19 cellular contexts compared by ENCODE assay signal in genomic region chr14:102326583-102326982, GRCh38. TPM values are rescaled to one million over a fixed set of nuclear protein-coding genes. Genes with fewer than 3 reads are reported as not detected.
DNase-seq lines count a peak whose midpoint lies in the region; ATAC-seq, FAIRE-seq and TF ChIP-seq lines count a peak whose summit lies in the region.
"Had no signal": no experiment of that assay in that cellular context is flagged by ENCODE, and none has a peak within 500 bp of the region (broad histone marks: within the 10 kb centered on the region; RNA-seq: fewer than 3 reads in every experiment).

No MANE protein-coding gene starts in this region.

- H3K9me3 ChIP-seq in HepG2 (ENCODE audit: low read length) (no peaks in the 10 kb centered on the region), right lobe of liver (no peaks in the 10 kb centered on the region), sigmoid colon (no peaks in the 10 kb centered on the region)
- H3K9me3 ChIP-seq: HAP-1 had no signal

- H3K4me2 ChIP-seq in HepG2 (ENCODE audit: low read depth, low read length) (no peak overlapping the region), mesendoderm (ENCODE audit: low read length) (no peak overlapping the region)

- H3K36me3 Mint-ChIP-seq in nephron progenitor cell (ENCODE audit: low read depth), result peaks cover 25% of the 10 kb centered on the region

- no peak overlapping the region for H2AK5ac ChIP-seq in mesendoderm (ENCODE audit: low read length)

- WGBS in HepG2 (ENCODE audit: low lambda C conversion rate), result 100% methylated on average over 14 of the region's 14 CpGs
- 94% methylated on average over 7 of the region's 14 CpGs for WGBS in right lobe of liver (ENCODE audit: insufficient coverage, low coverage, low lambda C conversion rate, missing lambda C conversion rate)
- 95 to 97% methylated on average over 14 of the region's 14 CpGs for WGBS in sigmoid colon, 2 donors
- no CpG with 5 or more reads among the region's 14 CpGs for WGBS in mesendoderm (ENCODE audit: extremely low coverage, insufficient coverage, low lambda C conversion rate)

- no peaks in the 10 kb centered on the region for H3K27me3 ChIP-seq in HepG2 (ENCODE audit: control insufficient read depth in 1 of 2, insufficient read depth in 2 of 2, low read length in 2 of 2)
- H3K27me3 ChIP-seq in right lobe of liver, result no peaks in the 10 kb centered on the region
- no peaks in the 10 kb centered on the region for H3K27me3 ChIP-seq in sigmoid colon
- no peaks in the 10 kb centered on the region for H3K27me3 ChIP-seq in mesendoderm (ENCODE audit: insufficient read depth, low read length, poor library complexity)

- H3K56ac ChIP-seq in mesendoderm (ENCODE audit: low read length), result no peak overlapping the region

- H3K36me3 ChIP-seq in HepG2 (replicated peaks in 1 of 2; ENCODE audit: control insufficient read depth in 1 of 2, insufficient read depth in 2 of 2, low read length in 2 of 2) (peaks cover 2% of the 10 kb centered on the region in 2 experiments; a peak in 3 of 5 replicates), right lobe of liver (peaks cover 0 to 10% (median 0%) of the 10 kb centered on the region in 4 donors), sigmoid colon (peaks cover 0 to 20% (median 3%) of the 10 kb centered on the region in 4 donors), mesendoderm (ENCODE audit: control insufficient read depth, insufficient read depth, low read length) (no peaks in the 10 kb centered on the region)

- H3K27me3 Mint-ChIP-seq in nephron progenitor cell (ENCODE audit: low read depth, poor library complexity), result no peaks in the 10 kb centered on the region
- H3K27me3 Mint-ChIP-seq: CD4-positive, alpha-beta memory T cell had no signal

- TF ChIP-seq POLR2A in HepG2 (IDR thresholded peaks at IDR 0.05; ENCODE audit: insufficient read depth in 1 of 2, low read depth in 2 of 2, low read length in 2 of 2) (no peak), right lobe of liver (IDR thresholded peaks at IDR 0.05) (no peak), sigmoid colon (IDR thresholded peaks at IDR 0.05) (no peak)

- no peak overlapping the region for H2AFZ ChIP-seq in HepG2 (ENCODE audit: low read length)

- H2BK120ac ChIP-seq in mesendoderm (ENCODE audit: low read depth, low read length), result no peak overlapping the region

- CTCF ChIA-PET in HepG2 (lab: Yijun Ruan, JAX; ENCODE audit: low intra/inter-chr PET ratio, low total read pairs), result no interaction called here

- no peak overlapping the region for H4K5ac ChIP-seq in mesendoderm (ENCODE audit: low read length)

- H4K8ac ChIP-seq in mesendoderm (ENCODE audit: low read depth, low read length), result no peak overlapping the region

- no peak overlapping the region for H3K4ac ChIP-seq in mesendoderm (ENCODE audit: low read depth, low read length)

- H3K9ac ChIP-seq in HepG2 (ENCODE audit: insufficient read depth, low read depth, low read length), result no peak overlapping the region
- H3K9ac ChIP-seq in mesendoderm (ENCODE audit: low read length), result no peak overlapping the region

- intact Hi-C loops in HepG2 (cut with micrococcal nuclease; ENCODE audit: unreplicated experiment) (no loop called here), right lobe of liver (cut with DNase I) (no loop called here), sigmoid colon (cut with DNase I) (no loop called here)

- H3K4me1 ChIP-seq in HepG2 (ENCODE audit: insufficient read depth, low read length), result peaks cover 33% of the 10 kb centered on the region
- H3K4me1 ChIP-seq in right lobe of liver, result peaks cover 0 to 8% (median 0%) of the 10 kb centered on the region in 4 donors
- peaks cover 0 to 6% (median 0%) of the 10 kb centered on the region in 4 donors for H3K4me1 ChIP-seq in sigmoid colon
- no peaks in the 10 kb centered on the region for H3K4me1 ChIP-seq in mesendoderm (ENCODE audit: control insufficient read depth, low read depth, low read length)
- H3K4me1 ChIP-seq: HAP-1 had no signal

- TF ChIP-seq EP300 in HepG2 (IDR thresholded peaks at IDR 0.05; ENCODE audit: low read depth in 2 of 2, low read length in 2 of 2), result no peak
- TF ChIP-seq EP300 in HepG2 (CRISPR knock-in tag; IDR thresholded peaks at IDR 0.05; ENCODE audit: borderline replicate concordance), result no peak
- TF ChIP-seq EP300 in sigmoid colon (IDR thresholded peaks at IDR 0.05), result no peak

- peak overlapping the region; percentile 45 for H3K27ac Mint-ChIP-seq in nephron progenitor cell
- H3K27ac Mint-ChIP-seq: HFFc6 had no signal

- no peak for TF ChIP-seq RAD21 in HepG2 (CRISPR knock-in tag; IDR thresholded peaks at IDR 0.05)

- H3K18ac ChIP-seq in mesendoderm (ENCODE audit: low read length), result no peak overlapping the region

- H3K27ac ChIP-seq in HepG2 (ENCODE audit: extremely low read length, insufficient read depth, low read length) (no peak overlapping the region), right lobe of liver (no peak overlapping the region), sigmoid colon (no peak overlapping the region), mesendoderm (ENCODE audit: low read depth, low read length) (no peak overlapping the region)

- no peaks in the 10 kb centered on the region for H3K79me1 ChIP-seq in mesendoderm (ENCODE audit: low read length)

- H3K4me3 ChIP-seq in HepG2 (replicated peaks in 1 of 3; ENCODE audit: insufficient read depth in 1 of 3, low read depth in 2 of 3, low read length in 3 of 3), result no peak overlapping the region
- no peak overlapping the region for H3K4me3 ChIP-seq in right lobe of liver
- H3K4me3 ChIP-seq in sigmoid colon, result no peak overlapping the region
- no peak overlapping the region for H3K4me3 ChIP-seq in mesendoderm (ENCODE audit: low read length)
- H3K4me3 ChIP-seq: HAP-1 had no signal

- ATAC-seq in HepG2 (no peak), right lobe of liver (no peak)

- peaks cover 9% of the 10 kb centered on the region for H3K4me1 Mint-ChIP-seq in nephron progenitor cell

- H3K9me3 Mint-ChIP-seq in nephron progenitor cell, result no peaks in the 10 kb centered on the region
- H3K9me3 Mint-ChIP-seq: CD4-positive, alpha-beta memory T cell; HFFc6 had no signal

- no TSS peak for BruUV-seq in HepG2 (replicated peaks; lab: Mats Ljungman, UMichigan)

- no peak overlapping the region for H3K23ac ChIP-seq in mesendoderm (ENCODE audit: low read length)

- no peaks in the 10 kb centered on the region for H3K79me2 ChIP-seq in HepG2 (ENCODE audit: insufficient read depth, low read length)
- H3K79me2 ChIP-seq in mesendoderm (ENCODE audit: control insufficient read depth, insufficient read depth, low read length), result no peaks in the 10 kb centered on the region

- no peak overlapping the region for H3K4me3 Mint-ChIP-seq in nephron progenitor cell
- H3K4me3 Mint-ChIP-seq: CD4-positive, alpha-beta memory T cell; HFFc6 had no signal

- DNase-seq in HepG2 (ENCODE audit: low spot score) (no peak), right lobe of liver (no peak), nephron progenitor cell (no peak), sigmoid colon (peak; percentile 56), mesendoderm (no peak), NOMO-1 treated with DMSO at 0.1 percent for 48 hours (lab: John Stamatoyannopoulos, UW; ENCODE audit: unreplicated experiment) (no peak)
- DNase-seq: C1 segment of cervical spinal cord; Calu3; CD4-positive, alpha-beta memory T cell; COR-L47; DMS53; DMS79 treated with DMSO at 0.1 percent for 48 hours; GF-D8; GOT3; HFFc6 had no signal

- no peaks in the 10 kb centered on the region for H4K20me1 ChIP-seq in HepG2 (ENCODE audit: insufficient read depth, low read length)

- no peak overlapping the region for H2BK5ac ChIP-seq in mesendoderm (ENCODE audit: low read length)

- no peak for TF ChIP-seq CTCF in HepG2 (CRISPR knock-in tag; IDR thresholded peaks at IDR 0.05)
- TF ChIP-seq CTCF in right lobe of liver (IDR thresholded peaks at IDR 0.05), result no peak
- TF ChIP-seq CTCF in nephron progenitor cell (IDR thresholded peaks at IDR 0.05), result no peak
- no peak for TF ChIP-seq CTCF in sigmoid colon (IDR thresholded peaks at IDR 0.05)

- in situ Hi-C loops in HepG2 (cut with HindIII; ENCODE audit: extremely low pct_ligation_motif_present, low pct_unique_long_range_greater_than_20kb), result no loop called here

- POLR2A ChIA-PET in HepG2 (lab: Yijun Ruan, JAX), result no interaction called here

- no peak for FAIRE-seq in HepG2 (lab: Jason Lieb, UNC)
- FAIRE-seq: GM12891, GM18507, H54 had no signal

- no peak overlapping the region for H2BK15ac ChIP-seq in mesendoderm (replicated peaks; ENCODE audit: low read depth)

RNA-seq across cellular contexts. Expression of gene ZNF839, which starts 7.0 kb away (rescaled TPM):
- total RNA-seq in HepG2 (2016; rRNA removed; fragmentation: Illumina TruSeq; extraction: Trizol), result 8.2 and 12.8 TPM in 2 replicates
- total RNA-seq in HepG2 (2016; cell fraction: cytosol; rRNA removed; fragmentation: Illumina TruSeq; extraction: Trizol; ENCODE audit: low read depth), result 9.1 and 10.6 TPM in 2 replicates
- total RNA-seq in HepG2 (2016; cell fraction: insoluble cytoplasmic fraction; rRNA removed; fragmentation: Illumina TruSeq; extraction: Trizol), result 8.4 and 10.7 TPM in 2 replicates
- total RNA-seq in HepG2 (2016; cell fraction: membrane; rRNA removed; fragmentation: Illumina TruSeq; extraction: Trizol), result 9.6 and 11.1 TPM in 2 replicates
- total RNA-seq in HepG2 (2016; cell fraction: nucleus; rRNA removed; fragmentation: Illumina TruSeq; extraction: Trizol), result 11.5 and 11.8 TPM in 2 replicates
- polyA plus RNA-seq in HepG2 (2011; rRNA removed), result 9.3 and 11.1 TPM in 2 replicates
- 5.1 and 6.1 TPM in 2 replicates for polyA plus RNA-seq in HepG2 (2011; cell fraction: cytosol; rRNA removed)
- 26.5 and 27.5 TPM in 2 replicates for polyA plus RNA-seq in HepG2 (2011; cell fraction: nucleus; rRNA removed)
- polyA plus RNA-seq in HepG2 (2012), result 4.2 and 5.2 TPM in 2 replicates
- polyA plus RNA-seq in HepG2 (2016; cell fraction: cytosol; fragmentation: Illumina TruSeq; extraction: Trizol; ENCODE audit: low read depth), result 1.3 and 1.6 TPM in 2 replicates
- polyA plus RNA-seq in HepG2 (2016; cell fraction: insoluble cytoplasmic fraction; fragmentation: Illumina TruSeq; extraction: Trizol; ENCODE audit: low read depth), result 5.7 and 6.5 TPM in 2 replicates
- polyA plus RNA-seq in HepG2 (2016; cell fraction: membrane; fragmentation: Illumina TruSeq; extraction: Trizol; ENCODE audit: low read depth), result 3.0 and 4.1 TPM in 2 replicates
- polyA plus RNA-seq in HepG2 (2016; cell fraction: nucleus; fragmentation: Illumina TruSeq; extraction: Trizol; ENCODE audit: insufficient read depth, low read depth), result 33.2 and 35.7 TPM in 2 replicates
- polyA minus RNA-seq in HepG2 (2011; rRNA and poly(A)+ RNA removed; ENCODE audit: low replicate concordance), result 7.4 and 14.9 TPM in 2 replicates
- 4.6 and 4.8 TPM in 2 replicates for polyA minus RNA-seq in HepG2 (2011; cell fraction: cytosol; rRNA and poly(A)+ RNA removed)
- 11.6 and 11.8 TPM in 2 replicates for polyA minus RNA-seq in HepG2 (2011; cell fraction: nucleus; rRNA and poly(A)+ RNA removed)
- total RNA-seq in right lobe of liver, result 1 to 10 TPM; 3.6 to 8.7 (median 5.9) TPM
- 10 to 100 TPM in 1 of 4 donors, 1 to 10 TPM in 3; 5.7 to 12.2 (median 8.2) TPM for total RNA-seq in sigmoid colon
- polyA plus RNA-seq in sigmoid colon, result 1 to 10 TPM; 4.6 to 9.3 (median 6.0) TPM
- 5.3 TPM for polyA plus RNA-seq in mesendoderm (2013, experiment 1 of 2)
- polyA plus RNA-seq in mesendoderm (2013, experiment 2 of 2), result 5.9 TPM

RNA-seq across cellular contexts. Expression of gene MOK, which starts 21.6 kb away (rescaled TPM):
- 11.8 and 15.3 TPM in 2 replicates for total RNA-seq in HepG2 (2016; rRNA removed; fragmentation: Illumina TruSeq; extraction: Trizol)
- total RNA-seq in HepG2 (2016; cell fraction: cytosol; rRNA removed; fragmentation: Illumina TruSeq; extraction: Trizol; ENCODE audit: low read depth), result 7.0 and 12.1 TPM in 2 replicates
- 10.5 and 15.8 TPM in 2 replicates for total RNA-seq in HepG2 (2016; cell fraction: insoluble cytoplasmic fraction; rRNA removed; fragmentation: Illumina TruSeq; extraction: Trizol)
- 15.2 and 16.8 TPM in 2 replicates for total RNA-seq in HepG2 (2016; cell fraction: membrane; rRNA removed; fragmentation: Illumina TruSeq; extraction: Trizol)
- total RNA-seq in HepG2 (2016; cell fraction: nucleus; rRNA removed; fragmentation: Illumina TruSeq; extraction: Trizol), result 26.0 and 26.9 TPM in 2 replicates
- polyA plus RNA-seq in HepG2 (2011; rRNA removed), result 16.9 and 17.6 TPM in 2 replicates
- 10.7 and 15.6 TPM in 2 replicates for polyA plus RNA-seq in HepG2 (2011; cell fraction: cytosol; rRNA removed)
- 56.1 and 57.8 TPM in 2 replicates for polyA plus RNA-seq in HepG2 (2011; cell fraction: nucleus; rRNA removed)
- 7.0 and 8.7 TPM in 2 replicates for polyA plus RNA-seq in HepG2 (2012)
- 13.9 and 14.7 TPM in 2 replicates for polyA plus RNA-seq in HepG2 (2016; cell fraction: cytosol; fragmentation: Illumina TruSeq; extraction: Trizol; ENCODE audit: low read depth)
- polyA plus RNA-seq in HepG2 (2016; cell fraction: insoluble cytoplasmic fraction; fragmentation: Illumina TruSeq; extraction: Trizol; ENCODE audit: low read depth), result 15.1 and 15.7 TPM in 2 replicates
- polyA plus RNA-seq in HepG2 (2016; cell fraction: membrane; fragmentation: Illumina TruSeq; extraction: Trizol; ENCODE audit: low read depth), result 19.4 and 21.3 TPM in 2 replicates
- 51.9 and 52.5 TPM in 2 replicates for polyA plus RNA-seq in HepG2 (2016; cell fraction: nucleus; fragmentation: Illumina TruSeq; extraction: Trizol; ENCODE audit: insufficient read depth, low read depth)
- polyA minus RNA-seq in HepG2 (2011; rRNA and poly(A)+ RNA removed; ENCODE audit: low replicate concordance), result 4.3 and 8.7 TPM in 2 replicates
- 5.2 and 5.4 TPM in 2 replicates for polyA minus RNA-seq in HepG2 (2011; cell fraction: cytosol; rRNA and poly(A)+ RNA removed)
- polyA minus RNA-seq in HepG2 (2011; cell fraction: nucleus; rRNA and poly(A)+ RNA removed), result 29.5 and 42.1 TPM in 2 replicates
- 1 to 10 TPM; 2.7 to 4.7 (median 3.8) TPM for total RNA-seq in right lobe of liver
- 10 to 100 TPM in 2 of 4 donors, 1 to 10 TPM in 2; 7.5 to 17.2 (median 11.2) TPM for total RNA-seq in sigmoid colon
- 10 to 100 TPM in 1 of 3 donors, 1 to 10 TPM in 2; 1.8 to 10.2 (median 6.0) TPM for polyA plus RNA-seq in sigmoid colon
- 3.2 TPM for polyA plus RNA-seq in mesendoderm (2013, experiment 1 of 2)
- polyA plus RNA-seq in mesendoderm (2013, experiment 2 of 2), result 2.7 TPM

RNA-seq across cellular contexts. Expression of gene CINP, which starts 36.1 kb away (rescaled TPM):
- total RNA-seq in HepG2 (2016; rRNA removed; fragmentation: Illumina TruSeq; extraction: Trizol) (42.8 and 59.7 TPM in 2 replicates), right lobe of liver (10 to 100 TPM; 15.2 to 32.3 (median 21.0) TPM), sigmoid colon (10 to 100 TPM; 12.5 to 24.6 (median 19.8) TPM)
- 9.8 and 10.7 TPM in 2 replicates for total RNA-seq in HepG2 (2016; cell fraction: cytosol; rRNA removed; fragmentation: Illumina TruSeq; extraction: Trizol; ENCODE audit: low read depth)
- 42.0 and 63.9 TPM in 2 replicates for total RNA-seq in HepG2 (2016; cell fraction: insoluble cytoplasmic fraction; rRNA removed; fragmentation: Illumina TruSeq; extraction: Trizol)
- 19.4 and 21.7 TPM in 2 replicates for total RNA-seq in HepG2 (2016; cell fraction: membrane; rRNA removed; fragmentation: Illumina TruSeq; extraction: Trizol)
- total RNA-seq in HepG2 (2016; cell fraction: nucleus; rRNA removed; fragmentation: Illumina TruSeq; extraction: Trizol), result 14.1 and 15.2 TPM in 2 replicates
- polyA plus RNA-seq in HepG2 (2011; rRNA removed) (30.9 and 32.8 TPM in 2 replicates), sigmoid colon (10 to 100 TPM; 21.5 to 46.2 (median 35.0) TPM)
- 37.0 and 48.8 TPM in 2 replicates for polyA plus RNA-seq in HepG2 (2011; cell fraction: cytosol; rRNA removed)
- 9.4 and 12.4 TPM in 2 replicates for polyA plus RNA-seq in HepG2 (2011; cell fraction: nucleus; rRNA removed)
- 22.1 and 22.3 TPM in 2 replicates for polyA plus RNA-seq in HepG2 (2012)
- 14.5 and 14.8 TPM in 2 replicates for polyA plus RNA-seq in HepG2 (2016; cell fraction: cytosol; fragmentation: Illumina TruSeq; extraction: Trizol; ENCODE audit: low read depth)
- 70.2 and 75.7 TPM in 2 replicates for polyA plus RNA-seq in HepG2 (2016; cell fraction: insoluble cytoplasmic fraction; fragmentation: Illumina TruSeq; extraction: Trizol; ENCODE audit: low read depth)
- polyA plus RNA-seq in HepG2 (2016; cell fraction: membrane; fragmentation: Illumina TruSeq; extraction: Trizol; ENCODE audit: low read depth), result 15.8 and 20.2 TPM in 2 replicates
- polyA plus RNA-seq in HepG2 (2016; cell fraction: nucleus; fragmentation: Illumina TruSeq; extraction: Trizol; ENCODE audit: insufficient read depth, low read depth), result 24.1 and 25.0 TPM in 2 replicates
- polyA minus RNA-seq in HepG2 (2011; rRNA and poly(A)+ RNA removed; ENCODE audit: low replicate concordance), result 47.0 and 60.6 TPM in 2 replicates
- 13.5 and 13.8 TPM in 2 replicates for polyA minus RNA-seq in HepG2 (2011; cell fraction: cytosol; rRNA and poly(A)+ RNA removed)
- polyA minus RNA-seq in HepG2 (2011; cell fraction: nucleus; rRNA and poly(A)+ RNA removed), result 17.0 and 18.9 TPM in 2 replicates
- 35.2 TPM for polyA plus RNA-seq in mesendoderm (2013, experiment 1 of 2)
- polyA plus RNA-seq in mesendoderm (2013, experiment 2 of 2), result 34.8 TPM

RNA-seq across cellular contexts. Expression of gene TECPR2, which starts 36.2 kb away (rescaled TPM):
- total RNA-seq in HepG2 (2016; rRNA removed; fragmentation: Illumina TruSeq; extraction: Trizol) (5.7 and 13.6 TPM in 2 replicates), right lobe of liver (10 to 100 TPM in 2 of 6 experiments, 1 to 10 TPM in 4; 5.5 to 10.5 (median 9.4) TPM), sigmoid colon (10 to 100 TPM; 15.3 to 51.0 (median 17.2) TPM)
- 1.9 and 2.0 TPM in 2 replicates for total RNA-seq in HepG2 (2016; cell fraction: cytosol; rRNA removed; fragmentation: Illumina TruSeq; extraction: Trizol; ENCODE audit: low read depth)
- 7.0 and 9.8 TPM in 2 replicates for total RNA-seq in HepG2 (2016; cell fraction: insoluble cytoplasmic fraction; rRNA removed; fragmentation: Illumina TruSeq; extraction: Trizol)
- 2.6 and 5.0 TPM in 2 replicates for total RNA-seq in HepG2 (2016; cell fraction: membrane; rRNA removed; fragmentation: Illumina TruSeq; extraction: Trizol)
- 7.5 and 9.3 TPM in 2 replicates for total RNA-seq in HepG2 (2016; cell fraction: nucleus; rRNA removed; fragmentation: Illumina TruSeq; extraction: Trizol)
- polyA plus RNA-seq in HepG2 (2011; rRNA removed) (3.5 and 4.6 TPM in 2 replicates), sigmoid colon (1 to 10 TPM; 2.1 to 9.0 (median 8.5) TPM)
- 2.6 and 2.7 TPM in 2 replicates for polyA plus RNA-seq in HepG2 (2011; cell fraction: cytosol; rRNA removed)
- 7.3 and 11.9 TPM in 2 replicates for polyA plus RNA-seq in HepG2 (2011; cell fraction: nucleus; rRNA removed)
- polyA plus RNA-seq in HepG2 (2012), result 3.2 and 3.8 TPM in 2 replicates
- polyA plus RNA-seq in HepG2 (2016; cell fraction: cytosol; fragmentation: Illumina TruSeq; extraction: Trizol; ENCODE audit: low read depth), result 0.25 and 0.41 TPM in 2 replicates
- polyA plus RNA-seq in HepG2 (2016; cell fraction: insoluble cytoplasmic fraction; fragmentation: Illumina TruSeq; extraction: Trizol; ENCODE audit: low read depth), result 3.3 and 5.5 TPM in 2 replicates
- polyA plus RNA-seq in HepG2 (2016; cell fraction: membrane; fragmentation: Illumina TruSeq; extraction: Trizol; ENCODE audit: low read depth), result 0.94 and 1.0 TPM in 2 replicates
- polyA plus RNA-seq in HepG2 (2016; cell fraction: nucleus; fragmentation: Illumina TruSeq; extraction: Trizol; ENCODE audit: insufficient read depth, low read depth), result 8.0 and 10.0 TPM in 2 replicates
- polyA minus RNA-seq in HepG2 (2011; rRNA and poly(A)+ RNA removed; ENCODE audit: low replicate concordance), result 12.3 and 15.8 TPM in 2 replicates
- polyA minus RNA-seq in HepG2 (2011; cell fraction: cytosol; rRNA and poly(A)+ RNA removed), result 3.6 and 7.3 TPM in 2 replicates
- polyA minus RNA-seq in HepG2 (2011; cell fraction: nucleus; rRNA and poly(A)+ RNA removed), result 8.8 and 9.8 TPM in 2 replicates
- 4.2 TPM for polyA plus RNA-seq in mesendoderm (2013, experiment 1 of 2)
- polyA plus RNA-seq in mesendoderm (2013, experiment 2 of 2), result 4.9 TPM
